1 cellular context compared by ENCODE assay signal in genomic region chr17:76497699-76497978, GRCh38.
TF ChIP-seq lines count a peak whose summit lies in the region.

No MANE protein-coding gene starts in this region.

TF ChIP-seq in HEK293, 187 proteins besides CTCF, POLR2A, EP300 and RAD21:
- TF ChIP-seq PRDM10 (tag by site-specific recombination; IDR thresholded peaks at IDR 0.05) (peak; percentile 52; the same call in 1 of the 2 replicates), ZBTB8A (tag by site-specific recombination; IDR thresholded peaks at IDR 0.05) (no peak)
